ENCODE assay signal across 19 cellular contexts in genomic region chr15:63815211-63815610, GRCh38.
"Had no signal": no experiment of that assay in that cellular context is flagged by ENCODE, and none has a peak within 500 bp of the region (broad histone marks: within the 10 kb centered on the region; RNA-seq: fewer than 3 reads in every experiment).

No MANE protein-coding gene starts in this region.

- DNase-seq: activated CD4-positive, alpha-beta T cell treated with anti-CD3 and anti-CD28 coated beads for 48 hours; activated CD8-positive, alpha-beta memory T cell treated with anti-CD3 and anti-CD28 coated beads, Interleukin-2, amount 50 U/mL, for 4 hours; activated CD8-positive, alpha-beta T cell treated with anti-CD3 and anti-CD28 coated beads, Interleukin-2, amount 10 ng/mL, durations not matched to agents 7 days and 5 days; activated effector memory CD4-positive, alpha-beta T cell treated with anti-CD3 and anti-CD28 coated beads, Interleukin-2, amount 50 U/mL, for 16 hours; activated naive CD8-positive, alpha-beta T cell treated with anti-CD3 and anti-CD28 coated beads, Interleukin-2, amount 10 ng/mL, durations not matched to agents 7 days and 5 days; activated T-cell treated with anti-CD3 and anti-CD28 coated beads, Interleukin-2, amount 50 U/mL, for 48 hours; anterior cingulate cortex; brain microvascular endothelial cell; cortex of kidney; effector memory CD4-positive, alpha-beta T cell; foreskin melanocyte; head of caudate nucleus; immature natural killer cell; natural killer cell; nucleus accumbens; stimulated activated CD4-positive, alpha-beta T cell treated with anti-CD3 and anti-CD28 coated beads, Interleukin-2, amount 100 ng/mL, for 48 hours; stimulated activated naive CD4-positive, alpha-beta T cell; transverse colon had no signal

- H3K9me3 ChIP-seq: transverse colon had no signal

- H3K27me3 Mint-ChIP-seq: activated naive CD8-positive, alpha-beta T cell treated with anti-CD3 and anti-CD28 coated beads, Interleukin-2, amount 10 ng/mL, durations not matched to agents 7 days and 5 days had no signal

- H3K27ac ChIP-seq: brain microvascular endothelial cell had no signal

- H3K4me3 Mint-ChIP-seq: activated CD8-positive, alpha-beta T cell treated with anti-CD3 and anti-CD28 coated beads, Interleukin-2, amount 10 ng/mL, durations not matched to agents 7 days and 5 days; activated naive CD8-positive, alpha-beta T cell treated with anti-CD3 and anti-CD28 coated beads, Interleukin-2, amount 10 ng/mL, durations not matched to agents 7 days and 5 days; natural killer cell had no signal

- ATAC-seq: activated CD8-positive, alpha-beta T cell treated with anti-CD3 and anti-CD28 coated beads, Interleukin-2, amount 10 ng/mL, durations not matched to agents 7 days and 5 days; natural killer cell; SK-N-SH treated with all-trans-retinoic acid at 6 μM for 48 hours had no signal

- H3K27ac Mint-ChIP-seq: activated CD8-positive, alpha-beta T cell treated with anti-CD3 and anti-CD28 coated beads, Interleukin-2, amount 10 ng/mL, durations not matched to agents 7 days and 5 days; activated naive CD8-positive, alpha-beta T cell treated with anti-CD3 and anti-CD28 coated beads, Interleukin-2, amount 10 ng/mL, durations not matched to agents 7 days and 5 days; natural killer cell had no signal

- H3K36me3 ChIP-seq: brain microvascular endothelial cell, transverse colon had no signal

- H3K36me3 Mint-ChIP-seq: natural killer cell had no signal

- H3K4me3 ChIP-seq: transverse colon had no signal

- H3K9me3 Mint-ChIP-seq: activated naive CD8-positive, alpha-beta T cell treated with anti-CD3 and anti-CD28 coated beads, Interleukin-2, amount 10 ng/mL, durations not matched to agents 7 days and 5 days; immature natural killer cell; natural killer cell had no signal

- H3K27me3 ChIP-seq: brain microvascular endothelial cell, transverse colon had no signal
